Comparison of ENCODE assay signal across 16 cellular contexts in genomic region chr4:173037242-173037641, GRCh38.
A peak's percentile ranks its signal among the peaks of the same experiment; 100 is the strongest.
DNase-seq lines count a peak whose midpoint lies in the region; ATAC-seq and TF ChIP-seq lines count a peak whose summit lies in the region.
"Had no signal": no experiment of that assay in that cellular context is flagged by ENCODE, and none has a peak within 500 bp of the region (broad histone marks: within the 10 kb centered on the region; RNA-seq: fewer than 3 reads in every experiment).

No MANE protein-coding gene starts in this region.

- TF ChIP-seq CTCF in VCaP (conservative IDR thresholded peaks at IDR 0.05): no peak
- no peak for TF ChIP-seq CTCF in stomach (IDR thresholded peaks at IDR 0.05)
- no peak for TF ChIP-seq CTCF in Calu3 (IDR thresholded peaks at IDR 0.05; ENCODE audit: unreplicated experiment)
- TF ChIP-seq CTCF in natural killer cell (IDR thresholded peaks at IDR 0.05): no peak

- peak overlapping the region; percentile 99 for H3K27ac ChIP-seq in VCaP
- H3K27ac ChIP-seq in stomach: peak overlapping the region in 3 of 5 donors; percentile 79 to 85 (median 84)

- no peak overlapping the region for H3K4me3 ChIP-seq in stomach
- H3K4me3 ChIP-seq: GM23338 had no signal

- H3K9me3 ChIP-seq in stomach: no peaks in the 10 kb centered on the region

- no peaks in the 10 kb centered on the region for H3K9me3 Mint-ChIP-seq in activated naive CD8-positive, alpha-beta T cell treated with anti-CD3 and anti-CD28 coated beads, Interleukin-2, amount 50 U/mL, for 24 hours
- no peaks in the 10 kb centered on the region for H3K9me3 Mint-ChIP-seq in activated naive CD8-positive, alpha-beta T cell treated with anti-CD3 and anti-CD28 coated beads for 36 hours
- H3K9me3 Mint-ChIP-seq in Calu3 (ENCODE audit: low read depth, unreplicated experiment): no peaks in the 10 kb centered on the region
- H3K9me3 Mint-ChIP-seq in natural killer cell: no peaks in the 10 kb centered on the region
- H3K9me3 Mint-ChIP-seq: CD4-positive, alpha-beta T cell; CD8-positive, alpha-beta memory T cell had no signal

- DNase-seq in activated naive CD8-positive, alpha-beta T cell treated with anti-CD3 and anti-CD28 coated beads, Interleukin-2, amount 50 U/mL, for 24 hours: no peak
- no peak for DNase-seq in activated naive CD8-positive, alpha-beta T cell treated with anti-CD3 and anti-CD28 coated beads for 36 hours
- DNase-seq in stomach: no peak
- DNase-seq in Calu3: no peak
- DNase-seq in midbrain (lab: John Stamatoyannopoulos, UW): no peak
- no peak for DNase-seq in natural killer cell
- DNase-seq: C1 segment of cervical spinal cord; CD4-positive, alpha-beta T cell; CD8-positive, alpha-beta memory T cell; DMS53; DMS79 treated with DMSO at 0.1 percent for 48 hours; GF-D8; H9 had no signal

- no peaks in the 10 kb centered on the region for H3K36me3 ChIP-seq in stomach

- H3K4me3 Mint-ChIP-seq in activated naive CD8-positive, alpha-beta T cell treated with anti-CD3 and anti-CD28 coated beads, Interleukin-2, amount 50 U/mL, for 24 hours: no peak overlapping the region
- H3K4me3 Mint-ChIP-seq in activated naive CD8-positive, alpha-beta T cell treated with anti-CD3 and anti-CD28 coated beads for 36 hours: no peak overlapping the region
- H3K4me3 Mint-ChIP-seq in Calu3 (ENCODE audit: low read depth, unreplicated experiment) (no peak overlapping the region), natural killer cell (no peak overlapping the region)
- H3K4me3 Mint-ChIP-seq: CD4-positive, alpha-beta T cell; CD8-positive, alpha-beta memory T cell; GM23338 had no signal

- CTCF ChIA-PET in Calu3 (lab: Charles Lee): no interaction called here

- intact Hi-C loops in stomach (cut with DNase I; ENCODE audit: low total_unique reads) (no loop called here), Calu3 (cut with micrococcal nuclease; ENCODE audit: unreplicated experiment) (no loop called here), natural killer cell (cut with micrococcal nuclease) (no loop called here)

- BruUV-seq in Calu3 (replicated peaks; lab: Mats Ljungman, UMichigan): no TSS peak

- 82 to 94% (median 88%) methylated on average over 1 of the region's 1 CpG for WGBS in stomach, 5 donors

- no peaks in the 10 kb centered on the region for H3K27me3 ChIP-seq in stomach

- H3K27me3 Mint-ChIP-seq in activated naive CD8-positive, alpha-beta T cell treated with anti-CD3 and anti-CD28 coated beads, Interleukin-2, amount 50 U/mL, for 24 hours: peaks cover 8% of the 10 kb centered on the region
- H3K27me3 Mint-ChIP-seq in activated naive CD8-positive, alpha-beta T cell treated with anti-CD3 and anti-CD28 coated beads for 36 hours: peaks cover 8% of the 10 kb centered on the region
- H3K27me3 Mint-ChIP-seq in Calu3 (ENCODE audit: unreplicated experiment) (peaks cover 12% of the 10 kb centered on the region), natural killer cell (ENCODE audit: low read depth in 2 of 2) (peaks cover 7 to 12% of the 10 kb centered on the region in 2 donors)

- ATAC-seq in activated naive CD8-positive, alpha-beta T cell treated with anti-CD3 and anti-CD28 coated beads, Interleukin-2, amount 50 U/mL, for 24 hours: peak; percentile 12
- no peak for ATAC-seq in natural killer cell
- ATAC-seq: HCT116 had no signal

- H3K4me1 Mint-ChIP-seq in activated naive CD8-positive, alpha-beta T cell treated with anti-CD3 and anti-CD28 coated beads, Interleukin-2, amount 50 U/mL, for 24 hours: no peaks in the 10 kb centered on the region
- H3K4me1 Mint-ChIP-seq in activated naive CD8-positive, alpha-beta T cell treated with anti-CD3 and anti-CD28 coated beads for 36 hours: no peaks in the 10 kb centered on the region
- peaks cover 24% of the 10 kb centered on the region for H3K4me1 Mint-ChIP-seq in Calu3 (ENCODE audit: low read depth, unreplicated experiment)
- H3K4me1 Mint-ChIP-seq in natural killer cell: no peaks in the 10 kb centered on the region
- H3K4me1 Mint-ChIP-seq: CD8-positive, alpha-beta memory T cell had no signal

- H3K36me3 Mint-ChIP-seq in activated naive CD8-positive, alpha-beta T cell treated with anti-CD3 and anti-CD28 coated beads, Interleukin-2, amount 50 U/mL, for 24 hours (ENCODE audit: low read depth): no peaks in the 10 kb centered on the region
- no peaks in the 10 kb centered on the region for H3K36me3 Mint-ChIP-seq in activated naive CD8-positive, alpha-beta T cell treated with anti-CD3 and anti-CD28 coated beads for 36 hours
- peaks cover 4% of the 10 kb centered on the region for H3K36me3 Mint-ChIP-seq in Calu3 (ENCODE audit: insufficient read depth, unreplicated experiment)
- no peaks in the 10 kb centered on the region for H3K36me3 Mint-ChIP-seq in natural killer cell
- H3K36me3 Mint-ChIP-seq: CD8-positive, alpha-beta memory T cell had no signal

- H3K4me1 ChIP-seq in stomach: peaks cover 15 to 46% (median 27%) of the 10 kb centered on the region in 4 donors

- no peak for TF ChIP-seq POLR2A in stomach (IDR thresholded peaks at IDR 0.05)

- H3K27ac Mint-ChIP-seq in activated naive CD8-positive, alpha-beta T cell treated with anti-CD3 and anti-CD28 coated beads, Interleukin-2, amount 50 U/mL, for 24 hours: no peak overlapping the region
- no peak overlapping the region for H3K27ac Mint-ChIP-seq in activated naive CD8-positive, alpha-beta T cell treated with anti-CD3 and anti-CD28 coated beads for 36 hours
- H3K27ac Mint-ChIP-seq in Calu3 (ENCODE audit: unreplicated experiment): no peak overlapping the region
- H3K27ac Mint-ChIP-seq in natural killer cell: no peak overlapping the region
- H3K27ac Mint-ChIP-seq: CD4-positive, alpha-beta T cell; CD8-positive, alpha-beta memory T cell had no signal

- TF ChIP-seq EP300 in stomach (IDR thresholded peaks at IDR 0.05): no peak
